Comparison of ENCODE assay signal across 9 cellular contexts in genomic region chr2:26562811-26563645, GRCh38.
DNase-seq lines count a peak whose midpoint lies in the region; ATAC-seq, FAIRE-seq and TF ChIP-seq lines count a peak whose summit lies in the region.
"Had no signal": no experiment of that assay in that cellular context is flagged by ENCODE, and none has a peak within 500 bp of the region (broad histone marks: within the 10 kb centered on the region; RNA-seq: fewer than 3 reads in every experiment).

No MANE protein-coding gene starts in this region.

- no peaks in the 10 kb centered on the region for H4K20me1 ChIP-seq in keratinocyte (ENCODE audit: control insufficient read depth, extremely low read depth, insufficient read depth, low read length)

- H3K9me1 ChIP-seq in keratinocyte (ENCODE audit: control insufficient read depth, extremely low read depth, insufficient read depth, low read length), result no peaks in the 10 kb centered on the region

- no peak overlapping the region for H3K27ac Mint-ChIP-seq in activated naive CD8-positive, alpha-beta T cell treated with anti-CD3 and anti-CD28 coated beads, Interleukin-2, amount 50 U/mL, for 24 hours
- H3K27ac Mint-ChIP-seq: T-helper 1 cell treated with Interleukin-12 subunit alpha and Interleukin-12 subunit beta and Interleukin-4 antibody, amounts not matched to agents 30 μg/mL and 1 μg/mL, for 36 hours had no signal

- no peaks in the 10 kb centered on the region for H3K36me3 ChIP-seq in keratinocyte (ENCODE audit: control insufficient read depth in 2 of 2, extremely low read depth in 1 of 2, insufficient read depth in 2 of 2, low read length in 2 of 2)
- no peaks in the 10 kb centered on the region for H3K36me3 ChIP-seq in uterus

- intact Hi-C loops in uterus (cut with DNase I; ENCODE audit: low total_unique reads), result no loop called here

- no peak overlapping the region for H3K4me3 Mint-ChIP-seq in activated naive CD8-positive, alpha-beta T cell treated with anti-CD3 and anti-CD28 coated beads, Interleukin-2, amount 50 U/mL, for 24 hours
- H3K4me3 Mint-ChIP-seq: T-helper 1 cell treated with Interleukin-12 subunit alpha and Interleukin-12 subunit beta and Interleukin-4 antibody, amounts not matched to agents 30 μg/mL and 1 μg/mL, for 36 hours had no signal

- no peaks in the 10 kb centered on the region for H3K9me3 ChIP-seq in keratinocyte (ENCODE audit: control insufficient read depth, low read depth, low read length)
- H3K9me3 ChIP-seq in uterus, result no peaks in the 10 kb centered on the region

- DNase-seq in SHP77 (lab: John Stamatoyannopoulos, UW) (peak; percentile 10 to 34), SHP77 treated with DMSO at 0.1 percent for 48 hours (lab: John Stamatoyannopoulos, UW) (no peak), keratinocyte (ENCODE audit: low read depth, low spot score) (no peak), superior temporal gyrus (ENCODE audit: extremely low spot score) (peak; percentile 24), RWPE1 (ENCODE audit: low spot score) (no peak), uterus (no peak)
- DNase-seq in activated naive CD8-positive, alpha-beta T cell treated with anti-CD3 and anti-CD28 coated beads, Interleukin-2, amount 50 U/mL, for 24 hours, result no peak

- TF ChIP-seq CTCF in keratinocyte (optimal IDR thresholded peaks at IDR 0.05 in 1 of 3, IDR thresholded peaks at IDR 0.05 in 1 of 3, conservative IDR thresholded peaks at IDR 0.05 in 1 of 3; ENCODE audit: extremely low read depth in 1 of 3, insufficient read depth in 2 of 3, low read length in 3 of 3) (no peak), RWPE1 (conservative IDR thresholded peaks at IDR 0.05; ENCODE audit: low read depth) (no peak), uterus (IDR thresholded peaks at IDR 0.05) (no peak)

- POLR2A ChIA-PET in RWPE1 (lab: Yijun Ruan, JAX; ENCODE audit: low non-redundant PET), result no interaction called here

- H3K4me2 ChIP-seq in keratinocyte (ENCODE audit: control insufficient read depth, extremely low read depth, insufficient read depth, low read depth, low read length), result peak overlapping the region; percentile 76

- peak overlapping the region; percentile 13 to 54 (median 26) for H3K4me3 ChIP-seq in keratinocyte (ENCODE audit: control insufficient read depth in 2 of 3, extremely low read depth in 1 of 3, insufficient read depth in 2 of 3, low read depth in 1 of 3, low read length in 3 of 3)
- H3K4me3 ChIP-seq in uterus, result peak overlapping the region in 1 of 2 donors; percentile 6

- peaks cover 12% of the 10 kb centered on the region for H3K4me1 Mint-ChIP-seq in activated naive CD8-positive, alpha-beta T cell treated with anti-CD3 and anti-CD28 coated beads, Interleukin-2, amount 50 U/mL, for 24 hours

- no peaks in the 10 kb centered on the region for H3K79me2 ChIP-seq in keratinocyte (ENCODE audit: control insufficient read depth, insufficient read depth, low read length)

- peak overlapping the region; percentile 3 for H3K9ac ChIP-seq in keratinocyte (ENCODE audit: control insufficient read depth, extremely low read depth, insufficient read depth, low read length)

- peak overlapping the region; percentile 47 for H2AFZ ChIP-seq in keratinocyte (ENCODE audit: control insufficient read depth, low read length)

- peak; percentile 73 for FAIRE-seq in keratinocyte (lab: Jason Lieb, UNC)

- H3K4me1 ChIP-seq in keratinocyte (ENCODE audit: control insufficient read depth, extremely low read depth, insufficient read depth, low read length), result peaks cover 8% of the 10 kb centered on the region
- peaks cover 0 to 8% of the 10 kb centered on the region in 2 donors for H3K4me1 ChIP-seq in uterus

- no peaks in the 10 kb centered on the region for H3K9me3 Mint-ChIP-seq in activated naive CD8-positive, alpha-beta T cell treated with anti-CD3 and anti-CD28 coated beads, Interleukin-2, amount 50 U/mL, for 24 hours
- H3K9me3 Mint-ChIP-seq: T-helper 1 cell treated with Interleukin-12 subunit alpha and Interleukin-12 subunit beta and Interleukin-4 antibody, amounts not matched to agents 30 μg/mL and 1 μg/mL, for 36 hours had no signal

- TF ChIP-seq POLR2A in uterus (IDR thresholded peaks at IDR 0.05), result no peak

- CTCF ChIA-PET in RWPE1 (lab: Yijun Ruan, JAX), result interaction anchor here (0.6 to 1.1 kb wide), 3 partner anchors 10 to 222 kb away, joined by 3 to 4 read pairs (median 3); no protein-coding TSS in a partner anchor

- peaks cover 71% of the 10 kb centered on the region for H3K27me3 ChIP-seq in keratinocyte (ENCODE audit: control insufficient read depth, extremely low read depth, insufficient read depth, low read length)
- H3K27me3 ChIP-seq in uterus, result peaks cover 5 to 8% of the 10 kb centered on the region in 2 donors

- H3K27me3 Mint-ChIP-seq in activated naive CD8-positive, alpha-beta T cell treated with anti-CD3 and anti-CD28 coated beads, Interleukin-2, amount 50 U/mL, for 24 hours, result peaks cover 71% of the 10 kb centered on the region

- peak; percentile 34 for ATAC-seq in activated naive CD8-positive, alpha-beta T cell treated with anti-CD3 and anti-CD28 coated beads, Interleukin-2, amount 50 U/mL, for 24 hours
- ATAC-seq in GM18907 (IDR thresholded peaks at IDR 0.05; ENCODE audit: unreplicated experiment), result no peak

- H3K27ac ChIP-seq in keratinocyte (ENCODE audit: control insufficient read depth, insufficient read depth, low read length), result no peak overlapping the region
- H3K27ac ChIP-seq in RWPE1, result no peak overlapping the region
- no peak overlapping the region for H3K27ac ChIP-seq in uterus

- dilution Hi-C loops in keratinocyte (cut with MboI; ENCODE audit: extremely low pct_ligation_motif_present, low sequenced_read_pairs), result no loop called here

- no peaks in the 10 kb centered on the region for H3K36me3 Mint-ChIP-seq in activated naive CD8-positive, alpha-beta T cell treated with anti-CD3 and anti-CD28 coated beads, Interleukin-2, amount 50 U/mL, for 24 hours (ENCODE audit: low read depth)

Comparison
In these comparisons a context has a peak if more than half of its experiments do, and no peak if none do; other contexts are left out.
1. DNase-seq: peak in SHP77 (2 of 2) and superior temporal gyrus (single experiment); none in SHP77 treated with DMSO at 0.1 percent for 48 hours (single experiment), activated naive CD8-positive, alpha-beta T cell treated with anti-CD3 and anti-CD28 coated beads, Interleukin-2, amount 50 U/mL, for 24 hours (single experiment), keratinocyte (single experiment), RWPE1 (single experiment) and uterus (0 of 2).